8 cellular contexts compared by ENCODE assay signal in genomic region chr12:71756054-71756675, GRCh38. TPM values are rescaled to one million over a fixed set of nuclear protein-coding genes. Genes with fewer than 3 reads are reported as not detected.
DNase-seq lines count a peak whose midpoint lies in the region; ATAC-seq and TF ChIP-seq lines count a peak whose summit lies in the region.

No MANE protein-coding gene starts in this region.

- peaks cover 19% of the 10 kb centered on the region for H3K36me3 Mint-ChIP-seq in WTC11

- POLR2A ChIA-PET in WTC11 (lab: Charles Lee), result no interaction called here

- H3K4me1 Mint-ChIP-seq in WTC11, result peaks cover 29% of the 10 kb centered on the region

- H3K9me3 Mint-ChIP-seq in WTC11, result no peaks in the 10 kb centered on the region

- no peaks in the 10 kb centered on the region for H3K27me3 ChIP-seq in cardiac muscle cell

- H3K9me3 ChIP-seq in cardiac muscle cell (ENCODE audit: low read depth), result no peaks in the 10 kb centered on the region

- H3K4me3 ChIP-seq in GM12865 (ENCODE audit: low read depth, low read length) (peak overlapping the region; percentile 84), cardiac muscle cell (peak overlapping the region; percentile 91), retinal pigment epithelial cell (ENCODE audit: low read length) (peak overlapping the region; percentile 80)

- no peaks in the 10 kb centered on the region; the same call in 1 of the 2 replicates for H3K27me3 Mint-ChIP-seq in WTC11 (ENCODE audit: low read depth)

- TF ChIP-seq CTCF in GM12865 (IDR thresholded peaks at IDR 0.05; ENCODE audit: insufficient read depth, low read depth, low read length, missing control alignments) (no peak), WTC11 (IDR thresholded peaks at IDR 0.05) (no peak), cardiac muscle cell (IDR thresholded peaks at IDR 0.05; ENCODE audit: low read depth, low read length) (no peak), retinal pigment epithelial cell (conservative IDR thresholded peaks at IDR 0.05; ENCODE audit: low read depth, low read length) (no peak)

- DNase-seq in GM12865 (ENCODE audit: low read depth) (no peak), WTC11 (ENCODE audit: low spot score) (no peak), cardiac muscle cell (ENCODE audit: low read depth in 1 of 2, low spot score in 1 of 2) (peak in 1 of 2 donors; percentile 13), retinal pigment epithelial cell (ENCODE audit: low read depth) (no peak), SIG-M5 treated with dmso at 0.1 percent for 504 hours (lab: John Stamatoyannopoulos, UW; ENCODE audit: unreplicated experiment) (no peak), SKM-1 treated with dmso at 0.1 percent for 144 hours (lab: John Stamatoyannopoulos, UW; ENCODE audit: unreplicated experiment) (no peak)

- CTCF ChIA-PET in WTC11 (lab: Charles Lee), result no interaction called here

- H3K4me1 ChIP-seq in cardiac muscle cell (ENCODE audit: low read depth), result peaks cover 2% of the 10 kb centered on the region

- no peaks in the 10 kb centered on the region for H3K36me3 ChIP-seq in cardiac muscle cell

- ATAC-seq in WTC11, result no peak
- no peak for ATAC-seq in HG02938 (IDR thresholded peaks at IDR 0.05; ENCODE audit: unreplicated experiment)
- no peak for ATAC-seq in HG03135 (IDR thresholded peaks at IDR 0.05; ENCODE audit: unreplicated experiment)

- H3K27ac ChIP-seq in cardiac muscle cell, result no peak overlapping the region

- no peak overlapping the region for H3K27ac Mint-ChIP-seq in WTC11

- H3K4me3 Mint-ChIP-seq in WTC11, result peak overlapping the region; percentile 85

TF ChIP-seq in WTC11, 78 proteins besides CTCF, POLR2A, EP300 and RAD21:
- TF ChIP-seq ATF2 (CRISPR knock-in tag; IDR thresholded peaks at IDR 0.05; ENCODE audit: borderline replicate concordance, low read depth), result no peak
- no peak for TF ChIP-seq NFYB (CRISPR knock-in tag; conservative IDR thresholded peaks at IDR 0.05; ENCODE audit: low read depth)
- TF ChIP-seq NR3C1 (CRISPR knock-in tag; conservative IDR thresholded peaks at IDR 0.05; ENCODE audit: low read depth), result no peak

RNA-seq across cellular contexts. Expression of gene RAB21, which starts 1.5 kb away (rescaled TPM):
- 32.6 to 35.8 TPM (median 33.6 TPM) in 3 replicates for total RNA-seq in WTC11 (2021)
- total RNA-seq in cardiac muscle cell, result 16.7 and 21.8 TPM in 2 replicates
- 60.3 and 67.6 TPM in 2 replicates for polyA plus RNA-seq in cardiac muscle cell
